23 cellular contexts compared by ENCODE assay signal in genomic region chrX:35104626-35105025, GRCh38.
"Had no signal": no experiment of that assay in that cellular context is flagged by ENCODE, and none has a peak within 500 bp of the region (broad histone marks: within the 10 kb centered on the region; RNA-seq: fewer than 3 reads in every experiment).

No MANE protein-coding gene starts in this region.

- H3K4me3 ChIP-seq: ascending aorta, cardiac muscle cell, Peyer's patch, SJCRH30 had no signal

- H3K4me1 Mint-ChIP-seq: activated naive CD8-positive, alpha-beta T cell treated with anti-CD3 and anti-CD28 coated beads, Interleukin-2, amount 10 ng/mL, durations not matched to agents 7 days and 5 days had no signal

- H3K4me1 ChIP-seq: ascending aorta, Peyer's patch, SJCRH30 had no signal

- H3K36me3 Mint-ChIP-seq: activated naive CD8-positive, alpha-beta T cell treated with anti-CD3 and anti-CD28 coated beads, Interleukin-2, amount 10 ng/mL, durations not matched to agents 7 days and 5 days; WTC11 had no signal

- ATAC-seq: activated CD8-positive, alpha-beta T cell treated with anti-CD3 and anti-CD28 coated beads, Interleukin-2, amount 10 ng/mL, durations not matched to agents 7 days and 5 days; WTC11 had no signal

- DNase-seq: activated CD4-positive, alpha-beta T cell treated with anti-CD3 and anti-CD28 coated beads for 48 hours; activated CD4-positive, alpha-beta T cell treated with anti-CD3 and anti-CD28 coated beads, Interleukin-2, amount 50 U/mL, for 4 hours; activated CD4-positive, CD25-positive, alpha-beta regulatory T cell treated with anti-CD3 and anti-CD28 coated beads, Interleukin-2, amount 50 U/mL, for 72 hours; activated CD8-positive, alpha-beta memory T cell treated with anti-CD3 and anti-CD28 coated beads, Interleukin-2, amount 50 U/mL, for 48 hours; activated CD8-positive, alpha-beta T cell treated with anti-CD3 and anti-CD28 coated beads, Interleukin-2, amount 10 ng/mL, durations not matched to agents 7 days and 5 days; activated naive CD4-positive, alpha-beta T cell treated with anti-CD3 and anti-CD28 coated beads, Interleukin-2, amount 50 U/mL, for 16 hours; activated naive CD8-positive, alpha-beta T cell treated with anti-CD3 and anti-CD28 coated beads, Interleukin-2, amount 10 ng/mL, durations not matched to agents 7 days and 5 days; activated T-cell treated with anti-CD3 and anti-CD28 coated beads, Interleukin-2, amount 50 U/mL, for 1 hour; brain microvascular endothelial cell; Karpas-422; NCI-H1105 treated with DMSO at 0.1 percent for 48 hours; NCI-H1436 treated with DMSO at 0.1 percent for 48 hours; NCI-H187; NCI-H2081; NCI-H510A treated with DMSO at 0.1 percent for 48 hours; Peyer's patch; Right ventricle myocardium superior; SJCRH30 had no signal

- H3K27me3 ChIP-seq: ascending aorta, brain microvascular endothelial cell, cardiac muscle cell, Peyer's patch, SJCRH30 had no signal

- H3K27me3 Mint-ChIP-seq: activated naive CD8-positive, alpha-beta T cell treated with anti-CD3 and anti-CD28 coated beads, Interleukin-2, amount 10 ng/mL, durations not matched to agents 7 days and 5 days had no signal

- H3K27ac ChIP-seq: ascending aorta, brain microvascular endothelial cell, cardiac muscle cell, Peyer's patch, RWPE1, SJCRH30 had no signal

- H3K9me3 Mint-ChIP-seq: activated naive CD8-positive, alpha-beta T cell treated with anti-CD3 and anti-CD28 coated beads, Interleukin-2, amount 10 ng/mL, durations not matched to agents 7 days and 5 days; WTC11 had no signal

- H3K9me3 ChIP-seq: ascending aorta, Peyer's patch, SJCRH30 had no signal

- H3K27ac Mint-ChIP-seq: activated CD8-positive, alpha-beta T cell treated with anti-CD3 and anti-CD28 coated beads, Interleukin-2, amount 10 ng/mL, durations not matched to agents 7 days and 5 days; activated naive CD8-positive, alpha-beta T cell treated with anti-CD3 and anti-CD28 coated beads, Interleukin-2, amount 10 ng/mL, durations not matched to agents 7 days and 5 days; T-helper 1 cell treated with Interleukin-12 subunit alpha and Interleukin-12 subunit beta and Interleukin-4 antibody, amounts not matched to agents 30 μg/mL and 1 μg/mL, for 36 hours; WTC11 had no signal

- H3K4me3 Mint-ChIP-seq: activated CD8-positive, alpha-beta T cell treated with anti-CD3 and anti-CD28 coated beads, Interleukin-2, amount 10 ng/mL, durations not matched to agents 7 days and 5 days; activated naive CD8-positive, alpha-beta T cell treated with anti-CD3 and anti-CD28 coated beads, Interleukin-2, amount 10 ng/mL, durations not matched to agents 7 days and 5 days; T-helper 1 cell treated with Interleukin-12 subunit alpha and Interleukin-12 subunit beta and Interleukin-4 antibody, amounts not matched to agents 30 μg/mL and 1 μg/mL, for 36 hours; WTC11 had no signal

- H3K36me3 ChIP-seq: ascending aorta, brain microvascular endothelial cell, cardiac muscle cell, Peyer's patch, SJCRH30 had no signal
